3 cellular contexts compared by ENCODE assay signal in the genomic region with DNA sequence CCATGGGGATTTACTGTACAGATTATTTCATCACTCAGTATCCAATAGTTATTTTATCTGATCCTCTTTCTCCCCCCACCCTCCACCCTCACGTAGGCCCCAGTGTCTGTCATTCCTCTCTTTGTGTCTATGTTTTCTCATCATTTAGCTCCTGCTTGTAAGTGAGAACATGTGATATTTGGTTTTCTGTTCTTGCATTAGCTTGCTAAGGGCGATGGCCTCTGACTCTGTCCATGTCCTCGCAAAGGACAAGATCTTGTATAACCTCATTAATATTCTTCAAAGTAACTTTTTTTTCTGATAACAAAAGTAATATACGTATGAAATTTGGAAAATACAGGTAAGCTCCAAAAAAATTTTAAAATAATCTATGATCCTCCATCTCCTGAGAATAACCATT.
"Had no signal": no experiment of that assay in that cellular context is flagged by ENCODE, and none has a peak within 500 bp of the region (broad histone marks: within the 10 kb centered on the region; RNA-seq: fewer than 3 reads in every experiment).

No MANE protein-coding gene starts in this region.

- DNase-seq: GDM1, GF-D8 had no signal

- ATAC-seq: GM12878 had no signal
